In genomic region chr3:187974857-187975257, GRCh38 we compare ENCODE assay signal across 13 cellular contexts.
DNase-seq lines count a peak whose midpoint lies in the region; ATAC-seq, FAIRE-seq and TF ChIP-seq lines count a peak whose summit lies in the region.
"Had no signal": no experiment of that assay in that cellular context is flagged by ENCODE, and none has a peak within 500 bp of the region (broad histone marks: within the 10 kb centered on the region; RNA-seq: fewer than 3 reads in every experiment).

No MANE protein-coding gene starts in this region.

- H3K27ac ChIP-seq in CD4-positive, alpha-beta T cell (ENCODE audit: low read depth, low read length) = peak overlapping the region; percentile 39
- H3K27ac ChIP-seq in mesendoderm (ENCODE audit: low read depth, low read length) = no peak overlapping the region
- H3K27ac ChIP-seq: esophagus muscularis mucosa had no signal

- no peak for TF ChIP-seq POLR2A in H54 (IDR thresholded peaks at IDR 0.05; ENCODE audit: low read depth, low read length)

- no peak overlapping the region for H3K4me2 ChIP-seq in mesendoderm (ENCODE audit: low read length)

- no peaks in the 10 kb centered on the region for H3K9me3 Mint-ChIP-seq in CD4-positive, alpha-beta T cell
- peaks cover 7% of the 10 kb centered on the region for H3K9me3 Mint-ChIP-seq in activated T-helper 1 cell treated with anti-CD3 and anti-CD28 coated beads, Interleukin-12 subunit alpha, Interleukin-12 subunit beta, Interleukin-2, Interleukin-4 antibody, amounts not matched to agents 30 ng/mL and 10 ng/mL and 1 ng/mL, durations not matched to agents 14 hours and 24 hours and 36 hours

- no peak overlapping the region for H2BK120ac ChIP-seq in mesendoderm (ENCODE audit: low read depth, low read length)

- H3K36me3 ChIP-seq in mesendoderm (ENCODE audit: control insufficient read depth, insufficient read depth, low read length) = no peaks in the 10 kb centered on the region
- H3K36me3 ChIP-seq: esophagus muscularis mucosa had no signal

- H3K4me1 ChIP-seq in mesendoderm (ENCODE audit: control insufficient read depth, low read depth, low read length) = peaks cover 3% of the 10 kb centered on the region

- intact Hi-C loops in CD4-positive, alpha-beta T cell (cut with DNase I, micrococcal nuclease) = loop anchor here (2.0 to 5.0 kb wide), 3 partner anchors 56 to 230 kb away; partner anchors contain the start of gene BCL6 (in 1 of the 2)
- intact Hi-C loops in activated T-helper 1 cell treated with anti-CD3 and anti-CD28 coated beads, Interleukin-12 subunit alpha, Interleukin-12 subunit beta, Interleukin-2, Interleukin-4 antibody, amounts not matched to agents 30 ng/mL and 10 ng/mL and 1 ng/mL, durations not matched to agents 14 hours and 24 hours and 36 hours (cut with micrococcal nuclease) = loop anchor here (1.0 to 10.0 kb wide), 10 partner anchors 86 to 1070 kb away; no protein-coding TSS in a partner anchor

- H3K18ac ChIP-seq in mesendoderm (ENCODE audit: low read length) = no peak overlapping the region

- H3K56ac ChIP-seq in mesendoderm (ENCODE audit: low read length) = no peak overlapping the region

- no peaks in the 10 kb centered on the region for H3K79me2 ChIP-seq in mesendoderm (ENCODE audit: control insufficient read depth, insufficient read depth, low read length)

- H3K36me3 Mint-ChIP-seq in CD4-positive, alpha-beta T cell (ENCODE audit: low read depth) = no peaks in the 10 kb centered on the region
- H3K36me3 Mint-ChIP-seq in activated T-helper 1 cell treated with anti-CD3 and anti-CD28 coated beads, Interleukin-12 subunit alpha, Interleukin-12 subunit beta, Interleukin-2, Interleukin-4 antibody, amounts not matched to agents 30 ng/mL and 10 ng/mL and 1 ng/mL, durations not matched to agents 14 hours and 24 hours and 36 hours (ENCODE audit: low read depth) = peaks cover 7% of the 10 kb centered on the region

- no peak overlapping the region for H4K8ac ChIP-seq in mesendoderm (ENCODE audit: low read depth, low read length)

- peaks cover 54% of the 10 kb centered on the region for H3K4me1 Mint-ChIP-seq in CD4-positive, alpha-beta T cell (ENCODE audit: low read depth)
- H3K4me1 Mint-ChIP-seq in activated T-helper 1 cell treated with anti-CD3 and anti-CD28 coated beads, Interleukin-12 subunit alpha, Interleukin-12 subunit beta, Interleukin-2, Interleukin-4 antibody, amounts not matched to agents 30 ng/mL and 10 ng/mL and 1 ng/mL, durations not matched to agents 14 hours and 24 hours and 36 hours (ENCODE audit: low read depth) = peaks cover 62% of the 10 kb centered on the region

- H3K9me3 ChIP-seq in CD4-positive, alpha-beta T cell (ENCODE audit: control insufficient read depth, low read length) = no peaks in the 10 kb centered on the region

- H3K79me1 ChIP-seq in mesendoderm (ENCODE audit: low read length) = no peaks in the 10 kb centered on the region

- no peaks in the 10 kb centered on the region for H3K27me3 Mint-ChIP-seq in CD4-positive, alpha-beta T cell
- H3K27me3 Mint-ChIP-seq in activated T-helper 1 cell treated with anti-CD3 and anti-CD28 coated beads, Interleukin-12 subunit alpha, Interleukin-12 subunit beta, Interleukin-2, Interleukin-4 antibody, amounts not matched to agents 30 ng/mL and 10 ng/mL and 1 ng/mL, durations not matched to agents 14 hours and 24 hours and 36 hours (ENCODE audit: insufficient read depth) = peaks cover 2% of the 10 kb centered on the region

- no peak overlapping the region for H3K4me3 ChIP-seq in mesendoderm (ENCODE audit: low read length)
- H3K4me3 ChIP-seq: esophagus muscularis mucosa had no signal

- no peak overlapping the region for H2AK5ac ChIP-seq in mesendoderm (ENCODE audit: low read length)

- TF ChIP-seq CTCF in CD4-positive, alpha-beta T cell (IDR thresholded peaks at IDR 0.05) = peak; percentile 56
- no peak for TF ChIP-seq CTCF in GM10266 (IDR thresholded peaks at IDR 0.05; ENCODE audit: control insufficient read depth, insufficient read depth, low read depth, missing control alignments)

- DNase-seq in CD4-positive, alpha-beta T cell = no peak
- DNase-seq in activated T-helper 1 cell treated with anti-CD3 and anti-CD28 coated beads, Interleukin-12 subunit alpha, Interleukin-12 subunit beta, Interleukin-2, Interleukin-4 antibody, amounts not matched to agents 30 ng/mL and 10 ng/mL and 1 ng/mL, durations not matched to agents 14 hours and 24 hours and 36 hours (ENCODE audit: low spot score) = no peak
- DNase-seq in mesendoderm = peak; percentile 33
- no peak for DNase-seq in GM10266 (ENCODE audit: extremely low spot score)
- no peak for DNase-seq in GM19240 (ENCODE audit: insufficient read length, low spot score)
- DNase-seq in G401 (ENCODE audit: low spot score) = no peak
- DNase-seq in H54 (ENCODE audit: insufficient read length, low spot score) = no peak
- DNase-seq: DMS79, left colon, NCI-H446 treated with DMSO at 0.1 percent for 48 hours had no signal

- H3K4ac ChIP-seq in mesendoderm (ENCODE audit: low read depth, low read length) = no peak overlapping the region

- CTCF ChIA-PET in CD4-positive, alpha-beta T cell (lab: Charles Lee) = interaction anchor here (0.6 to 3.3 kb wide), 7 partner anchors 12 to 234 kb away, joined by 3 to 13 read pairs (median 3); partner anchors contain the start of gene BCL6

- no peak overlapping the region for H2BK5ac ChIP-seq in mesendoderm (ENCODE audit: low read length)

- H2BK15ac ChIP-seq in mesendoderm (replicated peaks; ENCODE audit: low read depth) = no peak overlapping the region

- no peak for FAIRE-seq in H54 (lab: Jason Lieb, UNC)
- FAIRE-seq: HTR-8/SVneo had no signal

- ATAC-seq in CD4-positive, alpha-beta T cell (ENCODE audit: poor library complexity) = peak; percentile 64
- peak; percentile 26 for ATAC-seq in HG03432 (IDR thresholded peaks at IDR 0.05; ENCODE audit: unreplicated experiment)
- ATAC-seq: left colon had no signal

- H3K4me3 Mint-ChIP-seq in CD4-positive, alpha-beta T cell = peak overlapping the region; percentile 43
- peak overlapping the region; percentile 59 for H3K4me3 Mint-ChIP-seq in activated T-helper 1 cell treated with anti-CD3 and anti-CD28 coated beads, Interleukin-12 subunit alpha, Interleukin-12 subunit beta, Interleukin-2, Interleukin-4 antibody, amounts not matched to agents 30 ng/mL and 10 ng/mL and 1 ng/mL, durations not matched to agents 14 hours and 24 hours and 36 hours

- H3K9ac ChIP-seq in mesendoderm (ENCODE audit: low read length) = no peak overlapping the region

- POLR2A ChIA-PET in CD4-positive, alpha-beta T cell (lab: Charles Lee) = interaction anchor here (0.9 to 3.1 kb wide), 9 partner anchors 13 to 236 kb away, joined by 3 to 17 read pairs (median 3); partner anchors contain the start of genes BCL6 and LPP

- no CpG with 5 or more reads among the region's 4 CpGs for WGBS in mesendoderm (ENCODE audit: extremely low coverage, insufficient coverage, low lambda C conversion rate)

- no peak overlapping the region for H4K5ac ChIP-seq in mesendoderm (ENCODE audit: low read length)

- H3K27me3 ChIP-seq in CD4-positive, alpha-beta T cell (ENCODE audit: control insufficient read depth, insufficient read depth, low read length) = no peaks in the 10 kb centered on the region
- H3K27me3 ChIP-seq in mesendoderm (ENCODE audit: insufficient read depth, low read length, poor library complexity) = no peaks in the 10 kb centered on the region
- H3K27me3 ChIP-seq: esophagus muscularis mucosa had no signal

- in situ Hi-C loops in G401 (cut with HindIII; ENCODE audit: low sequenced_read_pairs) = no loop called here

- H3K27ac Mint-ChIP-seq in CD4-positive, alpha-beta T cell = peak overlapping the region; percentile 84
- H3K27ac Mint-ChIP-seq in activated T-helper 1 cell treated with anti-CD3 and anti-CD28 coated beads, Interleukin-12 subunit alpha, Interleukin-12 subunit beta, Interleukin-2, Interleukin-4 antibody, amounts not matched to agents 30 ng/mL and 10 ng/mL and 1 ng/mL, durations not matched to agents 14 hours and 24 hours and 36 hours = peak overlapping the region; percentile 94

- no peak overlapping the region for H3K23ac ChIP-seq in mesendoderm (ENCODE audit: low read length)
